ENCODE assay signal across 1 cellular context in genomic region chrX:40423299-40423698, GRCh38.
TF ChIP-seq lines count a peak whose summit lies in the region.

No MANE protein-coding gene starts in this region.

TF ChIP-seq in K562, 482 proteins besides CTCF, POLR2A, EP300 and RAD21:
- TF ChIP-seq CHD7 (IDR thresholded peaks at IDR 0.05; ENCODE audit: low read depth, low read length): no peak
- peak; percentile 50 for TF ChIP-seq CEBPB (tag; IDR thresholded peaks at IDR 0.05)
